8 cellular contexts compared by ENCODE assay signal in the genomic region with DNA sequence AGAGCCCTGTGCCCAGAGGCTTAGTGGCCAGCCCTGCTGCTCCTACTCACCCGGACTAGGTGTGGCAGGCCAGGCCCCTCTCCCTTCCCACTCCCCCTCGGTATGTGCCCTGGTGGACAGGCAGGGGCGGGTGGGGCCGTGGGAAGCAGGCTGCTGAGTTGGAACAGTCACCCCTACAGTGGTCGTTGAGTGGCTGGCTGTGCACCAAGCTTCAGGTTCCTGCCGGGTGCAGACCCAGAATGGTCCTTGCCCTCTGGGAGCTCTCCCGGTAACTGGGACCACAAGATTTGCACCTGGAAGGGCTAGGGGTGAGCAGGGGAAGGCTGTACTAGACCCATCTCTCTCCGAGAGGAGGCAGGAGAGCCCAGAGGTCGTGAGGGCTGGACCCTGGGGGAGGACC.
DNase-seq lines count a peak whose midpoint lies in the region; ATAC-seq and TF ChIP-seq lines count a peak whose summit lies in the region.

No MANE protein-coding gene starts in this region.

- H3K4ac ChIP-seq in mesenchymal stem cell (ENCODE audit: low read depth in 1 of 2, low read length in 2 of 2) = peak overlapping the region; percentile 66 to 69

- 56% methylated on average over 4 of the region's 9 CpGs for WGBS in SK-N-SH (ENCODE audit: low lambda C conversion rate)
- 42% methylated on average over 9 of the region's 9 CpGs for WGBS in mesenchymal stem cell

- H3K9ac ChIP-seq in SK-N-SH (no peak overlapping the region), mesenchymal stem cell (ENCODE audit: low read length) (peak overlapping the region; percentile 92)

- H3K9me3 ChIP-seq in SK-N-SH (no peaks in the 10 kb centered on the region), mesenchymal stem cell (ENCODE audit: control insufficient read depth, low read length) (no peaks in the 10 kb centered on the region)

- no peak for TF ChIP-seq EP300 in SK-N-SH (IDR thresholded peaks at IDR 0.05; ENCODE audit: borderline replicate concordance in 1 of 2, low read depth in 1 of 2, low read length in 1 of 2)

- ATAC-seq in GM21515 (IDR thresholded peaks at IDR 0.05; ENCODE audit: unreplicated experiment) = peak; percentile 22

- no peaks in the 10 kb centered on the region for H3K9me2 ChIP-seq in SK-N-SH

- H3K36me3 ChIP-seq in SK-N-SH (replicated peaks in 1 of 2; ENCODE audit: control insufficient read depth in 1 of 2, insufficient read depth in 2 of 2, low read length in 1 of 2) (peaks cover 11 to 16% of the 10 kb centered on the region in 2 experiments), mesenchymal stem cell (ENCODE audit: control insufficient read depth in 1 of 2, insufficient read depth in 2 of 2, low read depth in 1 of 2, low read length in 2 of 2) (peaks cover 40 to 51% of the 10 kb centered on the region in 2 experiments)

- H2BK120ac ChIP-seq in mesenchymal stem cell (ENCODE audit: low read depth, low read length) = peak overlapping the region; percentile 99

- peak overlapping the region; percentile 74 for H2BK15ac ChIP-seq in mesenchymal stem cell (ENCODE audit: low read depth, poor library complexity, severe bottlenecking)

- peaks cover 25 to 58% of the 10 kb centered on the region in 2 experiments for H3K4me1 ChIP-seq in SK-N-SH (ENCODE audit: control insufficient read depth in 1 of 2, insufficient read depth in 2 of 2, low read depth in 1 of 2, low read length in 1 of 2)
- H3K4me1 ChIP-seq in mesenchymal stem cell (ENCODE audit: control insufficient read depth, insufficient read depth, low read depth, low read length) = peaks cover 70% of the 10 kb centered on the region

- H3K27me3 ChIP-seq in SK-N-SH (ENCODE audit: insufficient read depth) = no peaks in the 10 kb centered on the region
- H3K27me3 ChIP-seq in mesenchymal stem cell (ENCODE audit: control insufficient read depth in 1 of 2, insufficient read depth in 1 of 2, low read length in 2 of 2) = no peaks in the 10 kb centered on the region

- POLR2A ChIA-PET in SK-N-SH (lab: Yijun Ruan, JAX) = no interaction called here

- peak overlapping the region in 1 of 2 experiments; percentile 6 for H3K23ac ChIP-seq in mesenchymal stem cell (ENCODE audit: low read length in 2 of 2)

- CTCF ChIA-PET in SK-N-SH (lab: Yijun Ruan, JAX) = interaction anchor here (1.4 kb wide), 1 partner anchor 13 kb away, joined by 4 read pairs; no protein-coding TSS in a partner anchor

- no peak overlapping the region for H2BK5ac ChIP-seq in mesenchymal stem cell (ENCODE audit: low read depth, low read length, poor library complexity, severe bottlenecking)

- peak overlapping the region; percentile 81 to 86 for H2BK12ac ChIP-seq in mesenchymal stem cell (ENCODE audit: low read length in 2 of 2)

- peak overlapping the region; percentile 82 to 95 for H3K18ac ChIP-seq in mesenchymal stem cell (ENCODE audit: low read depth in 1 of 2, low read length in 2 of 2)

- TF ChIP-seq CTCF in SK-N-SH (IDR thresholded peaks at IDR 0.05) = no peak

- DNase-seq in A172 (ENCODE audit: low spot score) (peak; percentile 51), SK-N-SH (no peak), mesenchymal stem cell (no peak), mucosa of gallbladder (ENCODE audit: low spot score) (no peak), ecto neural progenitor cell (ENCODE audit: low spot score) (no peak), NCI-H2196 (lab: John Stamatoyannopoulos, UW; ENCODE audit: unreplicated experiment) (no peak), nucleus accumbens (lab: John Stamatoyannopoulos, UW) (no peak)

- H3K14ac ChIP-seq in mesenchymal stem cell (ENCODE audit: low read length in 2 of 2) = peak overlapping the region in 1 of 2 experiments; percentile 75

- H4K20me1 ChIP-seq in SK-N-SH (ENCODE audit: insufficient read depth) = peaks cover 33% of the 10 kb centered on the region

- H3K27ac ChIP-seq in SK-N-SH (ENCODE audit: low read depth in 2 of 2, low read length in 1 of 2) (peak overlapping the region; percentile 50 to 58; a peak in 2 of 4 replicates), mesenchymal stem cell (ENCODE audit: low read length, poor library complexity, severe bottlenecking) (peak overlapping the region; percentile 87)

- H3K79me1 ChIP-seq in mesenchymal stem cell (replicated peaks; ENCODE audit: low read length, poor library complexity, severe bottlenecking) = peaks cover 19% of the 10 kb centered on the region

- H2AK5ac ChIP-seq in mesenchymal stem cell (ENCODE audit: low read length, severe bottlenecking) = peak overlapping the region; percentile 93

- no peak for TF ChIP-seq RAD21 in SK-N-SH (IDR thresholded peaks at IDR 0.05; ENCODE audit: low read length)

- H3K4me2 ChIP-seq in SK-N-SH = no peak overlapping the region
- peak overlapping the region; percentile 20 for H3K4me2 ChIP-seq in mesenchymal stem cell (ENCODE audit: low read length, poor library complexity, severe bottlenecking)

- H3K4me3 ChIP-seq in SK-N-SH (ENCODE audit: low read depth in 2 of 2, low read length in 1 of 2) (no peak overlapping the region), mesenchymal stem cell (ENCODE audit: insufficient read depth in 1 of 2, low read depth in 1 of 2, low read length in 2 of 2) (no peak overlapping the region)

- H3F3A ChIP-seq in SK-N-SH (replicated peaks; ENCODE audit: insufficient read depth) = peaks cover 10% of the 10 kb centered on the region

- H3K79me2 ChIP-seq in SK-N-SH (ENCODE audit: insufficient read depth) = peaks cover 92% of the 10 kb centered on the region

- H4K91ac ChIP-seq in mesenchymal stem cell (ENCODE audit: low read length) = peak overlapping the region; percentile 96

- H2AFZ ChIP-seq in SK-N-SH (ENCODE audit: low read depth) = no peak overlapping the region
- H2AFZ ChIP-seq in mesenchymal stem cell (ENCODE audit: low read depth, low read length) = no peak overlapping the region

- peak overlapping the region; percentile 93 for H4K8ac ChIP-seq in mesenchymal stem cell (ENCODE audit: low read length)

TF ChIP-seq in SK-N-SH, 30 proteins besides CTCF, POLR2A, EP300 and RAD21:
- TF ChIP-seq GABPA (IDR thresholded peaks at IDR 0.05; ENCODE audit: low read depth) = no peak
- no peak for TF ChIP-seq POLR2AphosphoS5 (IDR thresholded peaks at IDR 0.05; ENCODE audit: low read depth, low read length)
TF ChIP-seq in SK-N-SH: peak in this region for 0.
